In the genomic region with DNA sequence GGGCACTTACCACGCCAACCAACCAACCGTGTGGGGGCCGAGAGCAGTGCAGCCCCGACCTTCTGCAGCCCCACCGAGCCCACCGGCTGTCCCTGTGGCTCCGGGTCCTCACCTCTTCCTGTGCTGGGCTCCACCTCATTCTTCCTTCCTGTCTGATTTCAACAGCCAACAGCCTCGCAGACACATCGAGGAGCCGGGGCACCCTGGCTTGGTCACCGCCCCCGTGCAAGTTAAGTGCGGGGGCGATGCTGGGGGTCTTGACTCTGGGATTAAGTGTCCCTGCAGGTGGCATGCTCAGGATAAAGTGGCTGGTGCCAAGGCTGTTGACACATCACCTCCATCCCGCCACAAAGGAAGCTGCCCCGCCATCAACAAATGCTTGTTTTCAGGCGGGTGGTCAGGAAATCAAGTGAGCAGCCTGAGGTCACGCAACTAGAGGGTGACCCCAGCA, we compare ENCODE assay signal across 9 cellular contexts. TPM values are rescaled to one million over a fixed set of nuclear protein-coding genes. Genes with fewer than 3 reads are reported as not detected.
DNase-seq lines count a peak whose midpoint lies in the region; ATAC-seq, FAIRE-seq and TF ChIP-seq lines count a peak whose summit lies in the region.
"Had no signal": no experiment of that assay in that cellular context is flagged by ENCODE, and none has a peak within 500 bp of the region (broad histone marks: within the 10 kb centered on the region; RNA-seq: fewer than 3 reads in every experiment).

Gene NLRC3, minus strand, starts transcription at position 102 of the 451 bp plus-strand sequence. CDS start 12,367 bp downstream, outside the sequence.

- H3K9me3 ChIP-seq in T-helper 17 cell (ENCODE audit: control insufficient read depth, low read length, poor library complexity, severe bottlenecking), result no peaks in the 10 kb centered on the region

- H3K27ac Mint-ChIP-seq in T-helper 17 cell, result peak within 1 kb of the TSS; percentile 98
- peak within 1 kb of the TSS; percentile 92 for H3K27ac Mint-ChIP-seq in activated naive CD8-positive, alpha-beta T cell treated with anti-CD3 and anti-CD28 coated beads, Interleukin-2, amount 50 U/mL, for 24 hours

- H3K4me1 Mint-ChIP-seq in T-helper 17 cell, result peaks cover 49% of the 10 kb centered on the region
- H3K4me1 Mint-ChIP-seq in activated naive CD8-positive, alpha-beta T cell treated with anti-CD3 and anti-CD28 coated beads, Interleukin-2, amount 50 U/mL, for 24 hours, result peaks cover 58% of the 10 kb centered on the region

- peaks cover 4% of the 10 kb centered on the region for H3K36me3 Mint-ChIP-seq in T-helper 17 cell (ENCODE audit: low read depth)
- no peaks in the 10 kb centered on the region for H3K36me3 Mint-ChIP-seq in activated naive CD8-positive, alpha-beta T cell treated with anti-CD3 and anti-CD28 coated beads, Interleukin-2, amount 50 U/mL, for 24 hours (ENCODE audit: low read depth)

- peak within 1 kb of the TSS; percentile 99 for H3K4me3 Mint-ChIP-seq in T-helper 17 cell
- peak within 1 kb of the TSS; percentile 90 for H3K4me3 Mint-ChIP-seq in activated naive CD8-positive, alpha-beta T cell treated with anti-CD3 and anti-CD28 coated beads, Interleukin-2, amount 50 U/mL, for 24 hours

- no peak for FAIRE-seq in H54 (lab: Jason Lieb, UNC)
- FAIRE-seq: TTC549 had no signal

- no peaks in the 10 kb centered on the region for H3K27me3 Mint-ChIP-seq in T-helper 17 cell
- no peaks in the 10 kb centered on the region for H3K27me3 Mint-ChIP-seq in activated naive CD8-positive, alpha-beta T cell treated with anti-CD3 and anti-CD28 coated beads, Interleukin-2, amount 50 U/mL, for 24 hours

- ATAC-seq in T-helper 17 cell (peak; percentile 53), GM21367 (IDR thresholded peaks at IDR 0.05; ENCODE audit: unreplicated experiment) (no peak)
- peak; percentile 15 for ATAC-seq in activated naive CD8-positive, alpha-beta T cell treated with anti-CD3 and anti-CD28 coated beads, Interleukin-2, amount 50 U/mL, for 24 hours

- TF ChIP-seq POLR2A in GM18526 (IDR thresholded peaks at IDR 0.05; ENCODE audit: extremely low read depth, insufficient read length) (peak; percentile 66), H54 (IDR thresholded peaks at IDR 0.05; ENCODE audit: low read depth, low read length) (no peak)

- DNase-seq in T-helper 17 cell (no peak), H54 (ENCODE audit: insufficient read length, low spot score) (no peak), globus pallidus (ENCODE audit: low spot score) (no peak), DMS153 treated with DMSO at 0.1 percent for 48 hours (lab: John Stamatoyannopoulos, UW; ENCODE audit: unreplicated experiment) (no peak)
- peak; percentile 46 for DNase-seq in activated naive CD8-positive, alpha-beta T cell treated with anti-CD3 and anti-CD28 coated beads, Interleukin-2, amount 50 U/mL, for 24 hours
- DNase-seq in stimulated activated CD4-positive, alpha-beta T cell treated with anti-CD3 and anti-CD28 coated beads, Interleukin-2, amount 100 ng/mL, for 24 hours, result peak; percentile 48 to 51

- no peaks in the 10 kb centered on the region for H3K9me3 Mint-ChIP-seq in activated naive CD8-positive, alpha-beta T cell treated with anti-CD3 and anti-CD28 coated beads, Interleukin-2, amount 50 U/mL, for 24 hours

RNA-seq across cellular contexts. Expression of gene NLRC3, which starts in this region (rescaled TPM):
- 10 to 100 TPM; 71.7 to 76.7 TPM for total RNA-seq in T-helper 17 cell

Comparison
In these comparisons a context has a peak if more than half of its experiments do, and no peak if none do; other contexts are left out.
1. DNase-seq: peak in activated naive CD8-positive, alpha-beta T cell treated with anti-CD3 and anti-CD28 coated beads, Interleukin-2, amount 50 U/mL, for 24 hours (single experiment) and stimulated activated CD4-positive, alpha-beta T cell treated with anti-CD3 and anti-CD28 coated beads, Interleukin-2, amount 100 ng/mL, for 24 hours (2 of 2); none in T-helper 17 cell (0 of 3), H54 (single experiment), globus pallidus (single experiment) and DMS153 treated with DMSO at 0.1 percent for 48 hours (single experiment).